In genomic region chr1:221457706-221458429, GRCh38 we compare ENCODE assay signal across 21 cellular contexts.
DNase-seq lines count a peak whose midpoint lies in the region; ATAC-seq and TF ChIP-seq lines count a peak whose summit lies in the region.
"Had no signal": no experiment of that assay in that cellular context is flagged by ENCODE, and none has a peak within 500 bp of the region (broad histone marks: within the 10 kb centered on the region; RNA-seq: fewer than 3 reads in every experiment).

No MANE protein-coding gene starts in this region.

- H3K36me3 ChIP-seq in gastroesophageal sphincter (no peaks in the 10 kb centered on the region), rectal smooth muscle tissue (ENCODE audit: control insufficient read depth, insufficient read depth, low read length) (no peaks in the 10 kb centered on the region)
- H3K36me3 ChIP-seq: stomach had no signal

- peaks cover 35% of the 10 kb centered on the region for H3K27me3 Mint-ChIP-seq in osteocyte (ENCODE audit: unreplicated experiment)
- H3K27me3 Mint-ChIP-seq in activated naive CD4-positive, alpha-beta T cell treated with anti-CD3 and anti-CD28 coated beads, Interleukin-2, amount 10 ng/mL, durations not matched to agents 7 days and 5 days: no peaks in the 10 kb centered on the region

- ATAC-seq in SK-N-SH treated with all-trans-retinoic acid at 6 μM for 48 hours (peak; percentile 88), gastroesophageal sphincter (peak; percentile 52)
- ATAC-seq: activated naive CD8-positive, alpha-beta T cell treated with anti-CD3 and anti-CD28 coated beads, Interleukin-2, amount 50 U/mL, for 24 hours; activated T-cell treated with anti-CD3 and anti-CD28 coated beads, Interleukin-2, amount 50 U/mL, for 72 hours; GM12878; T-cell had no signal

- H3K9me3 ChIP-seq in gastroesophageal sphincter: no peaks in the 10 kb centered on the region
- H3K9me3 ChIP-seq: stomach had no signal

- H3K27ac Mint-ChIP-seq in osteocyte (ENCODE audit: unreplicated experiment): no peak overlapping the region
- no peak overlapping the region for H3K27ac Mint-ChIP-seq in activated naive CD4-positive, alpha-beta T cell treated with anti-CD3 and anti-CD28 coated beads, Interleukin-2, amount 10 ng/mL, durations not matched to agents 7 days and 5 days
- H3K27ac Mint-ChIP-seq: activated naive CD8-positive, alpha-beta T cell treated with anti-CD3 and anti-CD28 coated beads, Interleukin-2, amount 50 U/mL, for 24 hours; activated T-cell treated with anti-CD3 and anti-CD28 coated beads, Interleukin-2, amount 50 U/mL, for 72 hours; T-cell had no signal

- DNase-seq in AG20443 (ENCODE audit: low spot score): peak; percentile 23
- DNase-seq in amygdala (lab: John Stamatoyannopoulos, UW): no peak
- DNase-seq in osteocyte (ENCODE audit: extremely low spot score, unreplicated experiment): no peak
- no peak for DNase-seq in activated naive CD4-positive, alpha-beta T cell treated with anti-CD3 and anti-CD28 coated beads, Interleukin-2, amount 10 ng/mL, durations not matched to agents 7 days and 5 days
- no peak for DNase-seq in activated T-cell treated with anti-CD3 and anti-CD28 coated beads, Interleukin-2, amount 50 U/mL, for 1 hour
- DNase-seq: activated CD4-positive, alpha-beta T cell treated with anti-CD3 and anti-CD28 coated beads, Interleukin-2, amount 50 U/mL, for 48 hours; activated naive CD8-positive, alpha-beta T cell treated with anti-CD3 and anti-CD28 coated beads, Interleukin-2, amount 50 U/mL, for 24 hours; activated T-cell treated with anti-CD3 and anti-CD28 coated beads, Interleukin-2, amount 50 U/mL, for 72 hours; caudate nucleus; effector memory CD4-positive, alpha-beta T cell; glutamatergic neuron; GOT3; Karpas-422; NCI-H2171; stomach; T-cell had no signal

- TF ChIP-seq CTCF in gastroesophageal sphincter (IDR thresholded peaks at IDR 0.05) (no peak), osteocyte (IDR thresholded peaks at IDR 0.05) (no peak)

- no peaks in the 10 kb centered on the region for H3K36me3 Mint-ChIP-seq in osteocyte (ENCODE audit: unreplicated experiment)
- no peaks in the 10 kb centered on the region for H3K36me3 Mint-ChIP-seq in activated naive CD4-positive, alpha-beta T cell treated with anti-CD3 and anti-CD28 coated beads, Interleukin-2, amount 10 ng/mL, durations not matched to agents 7 days and 5 days
- H3K36me3 Mint-ChIP-seq: T-cell had no signal

- H3K9ac ChIP-seq in rectal smooth muscle tissue (ENCODE audit: low read length): no peak overlapping the region

- H3K27me3 ChIP-seq in gastroesophageal sphincter (no peaks in the 10 kb centered on the region), rectal smooth muscle tissue (ENCODE audit: control insufficient read depth, insufficient read depth, low read length) (no peaks in the 10 kb centered on the region)
- H3K27me3 ChIP-seq: stomach had no signal

- H3K9me3 Mint-ChIP-seq in osteocyte (ENCODE audit: unreplicated experiment): no peaks in the 10 kb centered on the region
- H3K9me3 Mint-ChIP-seq in activated naive CD4-positive, alpha-beta T cell treated with anti-CD3 and anti-CD28 coated beads, Interleukin-2, amount 10 ng/mL, durations not matched to agents 7 days and 5 days: no peaks in the 10 kb centered on the region
- H3K9me3 Mint-ChIP-seq: activated naive CD8-positive, alpha-beta T cell treated with anti-CD3 and anti-CD28 coated beads, Interleukin-2, amount 50 U/mL, for 24 hours; activated T-cell treated with anti-CD3 and anti-CD28 coated beads, Interleukin-2, amount 50 U/mL, for 72 hours; T-cell had no signal

- 22 to 25% methylated on average over 5 to 7 of the region's 7 CpGs for WGBS in gastroesophageal sphincter (ENCODE audit: low coverage in 1 of 2), 2 donors

- no peak overlapping the region for H3K4me3 Mint-ChIP-seq in osteocyte (ENCODE audit: unreplicated experiment)
- H3K4me3 Mint-ChIP-seq in activated naive CD4-positive, alpha-beta T cell treated with anti-CD3 and anti-CD28 coated beads, Interleukin-2, amount 10 ng/mL, durations not matched to agents 7 days and 5 days: no peak overlapping the region
- H3K4me3 Mint-ChIP-seq: activated naive CD8-positive, alpha-beta T cell treated with anti-CD3 and anti-CD28 coated beads, Interleukin-2, amount 50 U/mL, for 24 hours; activated T-cell treated with anti-CD3 and anti-CD28 coated beads, Interleukin-2, amount 50 U/mL, for 72 hours; T-cell had no signal

- TF ChIP-seq EP300 in gastroesophageal sphincter (IDR thresholded peaks at IDR 0.05): no peak

- H3K4me3 ChIP-seq in gastroesophageal sphincter: no peak overlapping the region
- H3K4me3 ChIP-seq in rectal smooth muscle tissue (ENCODE audit: low read length): no peak overlapping the region
- H3K4me3 ChIP-seq: GM12878, stomach had no signal

- CTCF ChIA-PET in activated naive CD4-positive, alpha-beta T cell treated with anti-CD3 and anti-CD28 coated beads, Interleukin-2, amount 10 ng/mL, durations not matched to agents 7 days and 5 days (lab: Charles Lee): interaction anchor here (0.6 to 0.8 kb wide), 2 partner anchors 23 to 798 kb away, joined by 3 to 4 read pairs; no protein-coding TSS in a partner anchor

- TF ChIP-seq POLR2A in gastroesophageal sphincter (IDR thresholded peaks at IDR 0.05): no peak

- H3K27ac ChIP-seq in gastroesophageal sphincter: peak overlapping the region; percentile 69 to 79 (median 75)
- H3K27ac ChIP-seq in rectal smooth muscle tissue (ENCODE audit: low read depth, low read length): peak overlapping the region; percentile 65
- H3K27ac ChIP-seq: RWPE1 had no signal

- no peaks in the 10 kb centered on the region for H3K4me1 Mint-ChIP-seq in osteocyte (ENCODE audit: unreplicated experiment)
- no peaks in the 10 kb centered on the region for H3K4me1 Mint-ChIP-seq in activated naive CD4-positive, alpha-beta T cell treated with anti-CD3 and anti-CD28 coated beads, Interleukin-2, amount 10 ng/mL, durations not matched to agents 7 days and 5 days
- H3K4me1 Mint-ChIP-seq: activated naive CD8-positive, alpha-beta T cell treated with anti-CD3 and anti-CD28 coated beads, Interleukin-2, amount 50 U/mL, for 24 hours; T-cell had no signal

- H3K4me1 ChIP-seq in gastroesophageal sphincter (peaks cover 0 to 23% (median 4%) of the 10 kb centered on the region in 3 donors), rectal smooth muscle tissue (ENCODE audit: control insufficient read depth, insufficient read depth, low read length) (peaks cover 22% of the 10 kb centered on the region)

TF ChIP-seq in SK-N-SH treated with all-trans-retinoic acid at 6 μM for 48 hours, 23 proteins besides CTCF, POLR2A, EP300 and RAD21:
- no peak for TF ChIP-seq CREB5 (CRISPR knock-in tag; IDR thresholded peaks at IDR 0.05; ENCODE audit: low read depth)
- no peak for TF ChIP-seq TCF4 (CRISPR knock-in tag; IDR thresholded peaks at IDR 0.05; ENCODE audit: borderline replicate concordance)
- no peak for TF ChIP-seq SNAI2 (CRISPR knock-in tag; IDR thresholded peaks at IDR 0.05)
- TF ChIP-seq RARB (CRISPR knock-in tag; IDR thresholded peaks at IDR 0.05): peak; percentile 38; the same call in 1 of the 2 replicates
- TF ChIP-seq CSDC2 (CRISPR knock-in tag; IDR thresholded peaks at IDR 0.05): no peak
- TF ChIP-seq GLIS3 (CRISPR knock-in tag; IDR thresholded peaks at IDR 0.05): no peak
- TF ChIP-seq ZC3H10 (CRISPR knock-in tag; IDR thresholded peaks at IDR 0.05): no peak; the same call in 1 of the 2 replicates
- TF ChIP-seq OSR1 (CRISPR knock-in tag; IDR thresholded peaks at IDR 0.05): peak; percentile 28; the same call in 1 of the 2 replicates
- TF ChIP-seq TOX (CRISPR knock-in tag; IDR thresholded peaks at IDR 0.05; ENCODE audit: borderline replicate concordance): peak; percentile 92
- TF ChIP-seq ARNTL (CRISPR knock-in tag; IDR thresholded peaks at IDR 0.05; ENCODE audit: borderline replicate concordance, low read depth): no peak
- TF ChIP-seq BACH2 (CRISPR knock-in tag; IDR thresholded peaks at IDR 0.05; ENCODE audit: borderline replicate concordance): no peak
- TF ChIP-seq CSRNP3 (CRISPR knock-in tag; IDR thresholded peaks at IDR 0.05): no peak
- no peak for TF ChIP-seq ZNF565 (CRISPR knock-in tag; conservative IDR thresholded peaks at IDR 0.05; ENCODE audit: low read depth)
- TF ChIP-seq ZNF70 (CRISPR knock-in tag; IDR thresholded peaks at IDR 0.05): no peak
- TF ChIP-seq ISL1 (CRISPR knock-in tag; IDR thresholded peaks at IDR 0.05): no peak
